Comparison of ENCODE assay signal across 1 cellular context in the genomic region with DNA sequence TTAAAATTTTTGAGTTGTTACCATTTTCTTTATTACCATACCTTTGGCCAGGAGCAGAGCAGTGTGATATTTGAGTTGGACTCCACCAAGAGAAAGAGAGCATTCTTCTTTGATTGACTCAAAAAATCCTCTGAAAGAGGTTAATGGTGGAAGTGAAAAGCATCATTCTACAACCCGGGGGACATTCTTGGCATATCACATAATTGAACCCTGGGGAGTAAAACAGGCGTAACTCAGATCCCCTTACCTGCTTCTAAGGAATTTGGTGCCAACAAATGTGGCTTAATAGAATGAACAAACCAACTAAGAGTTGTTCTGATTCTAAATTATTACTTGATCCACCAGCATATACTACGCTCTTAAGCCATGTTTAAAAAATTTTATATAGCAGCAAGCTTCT.
TF ChIP-seq lines count a peak whose summit lies in the region.

No MANE protein-coding gene starts in this region.

TF ChIP-seq in GM23338, 12 proteins besides CTCF, POLR2A, EP300 and RAD21 (continued from another document):
- TF ChIP-seq, protein P1, sequence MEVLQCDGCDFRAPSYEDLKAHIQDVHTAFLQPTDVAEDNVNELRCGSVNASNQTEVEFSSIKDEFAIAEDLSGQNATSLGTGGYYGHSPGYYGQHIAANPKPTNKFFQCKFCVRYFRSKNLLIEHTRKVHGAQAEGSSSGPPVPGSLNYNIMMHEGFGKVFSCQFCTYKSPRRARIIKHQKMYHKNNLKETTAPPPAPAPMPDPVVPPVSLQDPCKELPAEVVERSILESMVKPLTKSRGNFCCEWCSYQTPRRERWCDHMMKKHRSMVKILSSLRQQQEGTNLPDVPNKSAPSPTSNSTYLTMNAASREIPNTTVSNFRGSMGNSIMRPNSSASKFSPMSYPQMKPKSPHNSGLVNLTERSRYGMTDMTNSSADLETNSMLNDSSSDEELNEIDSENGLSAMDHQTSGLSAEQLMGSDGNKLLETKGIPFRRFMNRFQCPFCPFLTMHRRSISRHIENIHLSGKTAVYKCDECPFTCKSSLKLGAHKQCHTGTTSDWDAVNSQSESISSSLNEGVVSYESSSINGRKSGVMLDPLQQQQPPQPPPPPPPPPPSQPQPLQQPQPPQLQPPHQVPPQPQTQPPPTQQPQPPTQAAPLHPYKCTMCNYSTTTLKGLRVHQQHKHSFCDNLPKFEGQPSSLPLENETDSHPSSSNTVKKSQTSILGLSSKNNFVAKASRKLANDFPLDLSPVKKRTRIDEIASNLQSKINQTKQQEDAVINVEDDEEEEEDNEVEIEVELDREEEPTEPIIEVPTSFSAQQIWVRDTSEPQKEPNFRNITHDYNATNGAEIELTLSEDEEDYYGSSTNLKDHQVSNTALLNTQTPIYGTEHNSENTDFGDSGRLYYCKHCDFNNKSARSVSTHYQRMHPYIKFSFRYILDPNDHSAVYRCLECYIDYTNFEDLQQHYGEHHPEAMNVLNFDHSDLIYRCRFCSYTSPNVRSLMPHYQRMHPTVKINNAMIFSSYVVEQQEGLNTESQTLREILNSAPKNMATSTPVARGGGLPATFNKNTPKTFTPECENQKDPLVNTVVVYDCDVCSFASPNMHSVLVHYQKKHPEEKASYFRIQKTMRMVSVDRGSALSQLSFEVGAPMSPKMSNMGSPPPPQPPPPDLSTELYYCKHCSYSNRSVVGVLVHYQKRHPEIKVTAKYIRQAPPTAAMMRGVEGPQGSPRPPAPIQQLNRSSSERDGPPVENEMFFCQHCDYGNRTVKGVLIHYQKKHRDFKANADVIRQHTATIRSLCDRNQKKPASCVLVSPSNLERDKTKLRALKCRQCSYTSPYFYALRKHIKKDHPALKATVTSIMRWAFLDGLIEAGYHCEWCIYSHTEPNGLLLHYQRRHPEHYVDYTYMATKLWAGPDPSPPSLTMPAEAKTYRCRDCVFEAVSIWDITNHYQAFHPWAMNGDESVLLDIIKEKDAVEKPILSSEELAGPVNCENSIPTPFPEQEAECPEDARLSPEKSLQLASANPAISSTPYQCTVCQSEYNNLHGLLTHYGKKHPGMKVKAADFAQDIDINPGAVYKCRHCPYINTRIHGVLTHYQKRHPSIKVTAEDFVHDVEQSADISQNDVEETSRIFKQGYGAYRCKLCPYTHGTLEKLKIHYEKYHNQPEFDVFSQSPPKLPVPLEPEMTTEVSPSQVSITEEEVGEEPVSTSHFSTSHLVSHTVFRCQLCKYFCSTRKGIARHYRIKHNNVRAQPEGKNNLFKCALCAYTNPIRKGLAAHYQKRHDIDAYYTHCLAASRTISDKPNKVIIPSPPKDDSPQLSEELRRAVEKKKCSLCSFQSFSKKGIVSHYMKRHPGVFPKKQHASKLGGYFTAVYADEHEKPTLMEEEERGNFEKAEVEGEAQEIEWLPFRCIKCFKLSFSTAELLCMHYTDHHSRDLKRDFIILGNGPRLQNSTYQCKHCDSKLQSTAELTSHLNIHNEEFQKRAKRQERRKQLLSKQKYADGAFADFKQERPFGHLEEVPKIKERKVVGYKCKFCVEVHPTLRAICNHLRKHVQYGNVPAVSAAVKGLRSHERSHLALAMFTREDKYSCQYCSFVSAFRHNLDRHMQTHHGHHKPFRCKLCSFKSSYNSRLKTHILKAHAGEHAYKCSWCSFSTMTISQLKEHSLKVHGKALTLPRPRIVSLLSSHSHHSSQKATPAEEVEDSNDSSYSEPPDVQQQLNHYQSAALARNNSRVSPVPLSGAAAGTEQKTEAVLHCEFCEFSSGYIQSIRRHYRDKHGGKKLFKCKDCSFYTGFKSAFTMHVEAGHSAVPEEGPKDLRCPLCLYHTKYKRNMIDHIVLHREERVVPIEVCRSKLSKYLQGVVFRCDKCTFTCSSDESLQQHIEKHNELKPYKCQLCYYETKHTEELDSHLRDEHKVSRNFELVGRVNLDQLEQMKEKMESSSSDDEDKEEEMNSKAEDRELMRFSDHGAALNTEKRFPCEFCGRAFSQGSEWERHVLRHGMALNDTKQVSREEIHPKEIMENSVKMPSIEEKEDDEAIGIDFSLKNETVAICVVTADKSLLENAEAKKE (CRISPR knock-in tag; IDR thresholded peaks at IDR 0.05): no peak
